8 cellular contexts compared by ENCODE assay signal in the genomic region with DNA sequence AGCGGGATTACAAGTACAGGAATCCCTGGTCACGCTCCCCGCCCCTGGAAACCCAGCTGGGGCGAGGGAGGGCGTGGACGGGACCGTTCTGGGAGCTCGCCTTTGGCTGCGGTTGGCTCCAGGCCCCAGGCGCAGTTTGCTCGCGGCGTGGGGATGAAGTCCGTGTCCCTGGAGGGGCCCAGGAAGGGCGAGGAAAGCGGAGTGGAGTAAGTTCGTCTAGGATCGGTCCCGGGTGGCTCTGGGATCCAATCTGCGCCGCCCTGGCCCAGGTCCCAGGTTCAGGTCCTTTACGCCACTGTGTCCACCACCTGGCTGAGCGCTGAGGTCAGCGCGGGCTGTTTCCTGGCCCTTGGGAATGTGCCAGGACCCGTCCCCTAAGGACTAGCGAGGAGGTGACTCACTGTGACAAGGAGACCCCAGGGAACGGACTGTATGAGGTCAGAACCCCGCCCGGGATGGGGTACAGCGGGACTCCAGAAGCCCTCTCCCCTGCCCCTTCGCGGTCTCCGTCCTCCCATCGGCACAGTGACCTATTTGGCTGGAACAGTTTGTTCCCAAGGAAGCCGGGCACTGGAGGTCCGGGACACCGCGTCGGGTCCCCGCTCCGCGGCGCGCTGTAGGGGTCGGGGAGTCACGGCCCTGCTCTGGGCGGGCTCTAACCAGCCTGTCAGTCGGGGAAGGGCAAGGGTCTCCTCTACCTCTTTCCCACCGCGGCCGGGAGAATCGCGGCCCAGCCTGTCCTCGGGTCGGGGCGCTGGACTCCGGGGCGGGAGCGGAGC. TPM values are rescaled to one million over a fixed set of nuclear protein-coding genes. Genes with fewer than 3 reads are reported as not detected.
DNase-seq lines count a peak whose midpoint lies in the region; ATAC-seq, FAIRE-seq and TF ChIP-seq lines count a peak whose summit lies in the region.

No MANE protein-coding gene starts in this region.

- no peak overlapping the region for H2AFZ ChIP-seq in OCI-LY7 (ENCODE audit: low read length)

- TF ChIP-seq CTCF in OCI-LY7 (conservative IDR thresholded peaks at IDR 0.05; ENCODE audit: low read length) (no peak), D721Med (IDR thresholded peaks at IDR 0.05; ENCODE audit: insufficient read depth, missing control alignments) (no peak)

- intact Hi-C loops in OCI-LY7 (cut with micrococcal nuclease; ENCODE audit: unreplicated experiment) (no loop called here), left ventricle myocardium superior (cut with micrococcal nuclease) (no loop called here)

- H3K4me3 ChIP-seq in OCI-LY7 (ENCODE audit: low read depth, low read length, poor library complexity, severe bottlenecking) = no peak overlapping the region
- H3K4me3 ChIP-seq in rectal smooth muscle tissue (ENCODE audit: low read length) = peak overlapping the region; percentile 94

- H3K27ac ChIP-seq in OCI-LY7 (ENCODE audit: low read depth, low read length, poor library complexity, severe bottlenecking) = no peak overlapping the region
- peak overlapping the region; percentile 89 for H3K27ac ChIP-seq in angular gyrus (ENCODE audit: low read depth, low read length)
- H3K27ac ChIP-seq in rectal smooth muscle tissue (ENCODE audit: low read depth, low read length) = peak overlapping the region; percentile 96

- DNase-seq in NCI-H2171 treated with DMSO at 0.1 percent for 48 hours (lab: John Stamatoyannopoulos, UW) (peak; percentile 28), NCI-H2171 (lab: John Stamatoyannopoulos, UW) (no peak), OCI-LY7 (ENCODE audit: low spot score) (no peak), left ventricle myocardium superior (peak; percentile 84), NCI-H1048 (lab: John Stamatoyannopoulos, UW) (no peak), D721Med (ENCODE audit: insufficient read length, low spot score) (no peak)

- POLR2A ChIA-PET in OCI-LY7 (lab: Charles Lee) = interaction anchor here (1.5 kb wide), 1 partner anchor 12 kb away, joined by 3 read pairs; no protein-coding TSS in a partner anchor

- no peaks in the 10 kb centered on the region for H3K79me2 ChIP-seq in OCI-LY7 (ENCODE audit: insufficient read depth, low read depth, low read length)

- H3K36me3 ChIP-seq in OCI-LY7 (ENCODE audit: insufficient read depth, low read length) (no peaks in the 10 kb centered on the region), rectal smooth muscle tissue (ENCODE audit: control insufficient read depth, insufficient read depth, low read length) (peaks cover 8% of the 10 kb centered on the region)

- FAIRE-seq in D721Med (lab: Jason Lieb, UNC) = no peak

- peaks cover 65% of the 10 kb centered on the region for H3K4me1 ChIP-seq in OCI-LY7 (ENCODE audit: insufficient read depth, low read length, poor library complexity, severe bottlenecking)
- peaks cover 18% of the 10 kb centered on the region for H3K4me1 ChIP-seq in rectal smooth muscle tissue (ENCODE audit: control insufficient read depth, insufficient read depth, low read length)

- peak; percentile 60 for ATAC-seq in left ventricle myocardium superior

- H3K27me3 ChIP-seq in rectal smooth muscle tissue (ENCODE audit: control insufficient read depth, insufficient read depth, low read length) = no peaks in the 10 kb centered on the region

- no peaks in the 10 kb centered on the region for H4K20me1 ChIP-seq in OCI-LY7 (ENCODE audit: insufficient read depth, low read length)

- CTCF ChIA-PET in OCI-LY7 (lab: Charles Lee; ENCODE audit: unreplicated experiment) = no interaction called here

- H3K9ac ChIP-seq in rectal smooth muscle tissue (ENCODE audit: low read length) = peak overlapping the region; percentile 96

- no TSS peak for BruUV-seq in OCI-LY7 (replicated peaks; lab: Mats Ljungman, UMichigan)

- no peaks in the 10 kb centered on the region for H3K9me3 ChIP-seq in OCI-LY7 (ENCODE audit: low read length)

- H3K4me2 ChIP-seq in OCI-LY7 (ENCODE audit: low read length) = peak overlapping the region; percentile 75; the same call in 1 of the 2 replicates

- H3K9me2 ChIP-seq in OCI-LY7 (ENCODE audit: insufficient read depth, low read length) = no peaks in the 10 kb centered on the region

RNA-seq across cellular contexts. Expression of gene CDKN1A, which starts 0.7 kb away (rescaled TPM):
- total RNA-seq in OCI-LY7 (2014; rRNA removed; shearing (Covaris generic)) = 0.13 and 0.41 TPM in 2 replicates
- total RNA-seq in OCI-LY7 (2022) (1.2 and 1.3 TPM in 2 replicates), left ventricle myocardium superior (40.0 TPM)

RNA-seq across cellular contexts. Expression of gene RAB44, which starts 18.4 kb away (rescaled TPM):
- 0.03 and 0.09 TPM in 2 replicates for total RNA-seq in OCI-LY7 (2014; rRNA removed; shearing (Covaris generic))
- total RNA-seq in OCI-LY7 (2022) = not detected in 2 replicates
- 0.07 TPM for total RNA-seq in left ventricle myocardium superior

Comparison
In these comparisons a context has a peak if more than half of its experiments do, and no peak if none do; other contexts are left out.
1. DNase-seq: peak in NCI-H2171 treated with DMSO at 0.1 percent for 48 hours (single experiment) and left ventricle myocardium superior (single experiment); none in NCI-H2171 (single experiment), OCI-LY7 (single experiment), NCI-H1048 (single experiment) and D721Med (single experiment).
2. RNA of gene CDKN1A, which starts 0.7 kb away (total RNA-seq): 40.0 TPM in left ventricle myocardium superior (single experiment); 0.13 to 1.3 TPM in OCI-LY7; every median in the first group is over 10 times any median in the second.